18 cellular contexts compared by ENCODE assay signal in genomic region chr9:31776471-31776870, GRCh38.
DNase-seq lines count a peak whose midpoint lies in the region; ATAC-seq and TF ChIP-seq lines count a peak whose summit lies in the region.
"Had no signal": no experiment of that assay in that cellular context is flagged by ENCODE, and none has a peak within 500 bp of the region (broad histone marks: within the 10 kb centered on the region; RNA-seq: fewer than 3 reads in every experiment).

No MANE protein-coding gene starts in this region.

- dilution Hi-C loops in mammary epithelial cell (cut with HindIII; ENCODE audit: low sequenced_read_pairs), result no loop called here

- H3K27me3 ChIP-seq in mammary epithelial cell (ENCODE audit: insufficient read depth, low read length) (no peaks in the 10 kb centered on the region), colonic mucosa (no peaks in the 10 kb centered on the region)
- H3K27me3 ChIP-seq: body of pancreas, spleen had no signal

- peaks cover 34% of the 10 kb centered on the region for H3K9me3 Mint-ChIP-seq in endothelial cell (ENCODE audit: unreplicated experiment)

- in situ Hi-C loops in mammary epithelial cell (cut with MboI; ENCODE audit: low sequenced_read_pairs in 2 of 2), result no loop called here

- H3K36me3 ChIP-seq in mammary epithelial cell (ENCODE audit: insufficient read depth, low read length) (no peaks in the 10 kb centered on the region), colonic mucosa (no peaks in the 10 kb centered on the region)
- H3K36me3 ChIP-seq: spleen had no signal

- CTCF ChIA-PET in mammary epithelial cell (lab: Charles Lee; ENCODE audit: low non-redundant PET), result no interaction called here

- H3K9ac ChIP-seq in mammary epithelial cell (ENCODE audit: insufficient read depth, low read length) (no peak overlapping the region), colonic mucosa (ENCODE audit: low read depth in 2 of 2, low read length in 2 of 2) (no peak overlapping the region)

- TF ChIP-seq CTCF in 22Rv1 (IDR thresholded peaks at IDR 0.05), result no peak
- no peak for TF ChIP-seq CTCF in mammary epithelial cell (conservative IDR thresholded peaks at IDR 0.05 in 1 of 2, IDR thresholded peaks at IDR 0.05 in 1 of 2; ENCODE audit: extremely low read depth in 1 of 2, insufficient read depth in 1 of 2, low read depth in 1 of 2, low read length in 2 of 2)
- TF ChIP-seq CTCF in colonic mucosa (IDR thresholded peaks at IDR 0.05), result no peak
- no peak for TF ChIP-seq CTCF in endothelial cell (IDR thresholded peaks at IDR 0.05; ENCODE audit: unreplicated experiment)

- no peak for ATAC-seq in HG03097 (IDR thresholded peaks at IDR 0.05; ENCODE audit: low FRiP score, unreplicated experiment)
- ATAC-seq: activated T-helper 17 cell treated with anti-CD3 and anti-CD28 coated beads, Interleukin-2, amount 50 U/mL, for 72 hours; body of pancreas had no signal

- WGBS in mammary epithelial cell (ENCODE audit: low coverage, missing lambda C conversion rate), result 32% methylated on average over 3 of the region's 3 CpGs

- no peaks in the 10 kb centered on the region for H4K20me1 ChIP-seq in mammary epithelial cell (ENCODE audit: insufficient read depth, low read length)

- BruUV-seq in mammary epithelial cell (replicated peaks; lab: Mats Ljungman, UMichigan), result no TSS peak

- peak overlapping the region; percentile 46 for H3K27ac ChIP-seq in 22Rv1
- no peak overlapping the region for H3K27ac ChIP-seq in mammary epithelial cell (ENCODE audit: insufficient read depth, low read depth, low read length)
- H3K27ac ChIP-seq in colonic mucosa, result no peak overlapping the region
- H3K27ac ChIP-seq: body of pancreas, spleen had no signal

- no peak overlapping the region for H2AFZ ChIP-seq in mammary epithelial cell (ENCODE audit: low read depth, low read length)

- H3K4me1 ChIP-seq in mammary epithelial cell (ENCODE audit: insufficient read depth, low read length) (no peaks in the 10 kb centered on the region), colonic mucosa (no peaks in the 10 kb centered on the region)
- H3K4me1 ChIP-seq: body of pancreas, spleen had no signal

- peak; percentile 95 for DNase-seq in NCI-H1092 (lab: John Stamatoyannopoulos, UW)
- DNase-seq in NCI-H345 (lab: John Stamatoyannopoulos, UW), result peak; percentile 98
- DNase-seq in mammary epithelial cell, result peak; percentile 26
- DNase-seq in colonic mucosa, result no peak
- no peak for DNase-seq in endothelial cell (ENCODE audit: low spot score)
- DNase-seq in SW 1271 (lab: John Stamatoyannopoulos, UW), result no peak
- DNase-seq: activated CD4-positive, alpha-beta memory T cell treated with anti-CD3 and anti-CD28 coated beads for 36 hours; effector CD4-positive, alpha-beta T cell; foreskin melanocyte; GOT3; immature natural killer cell; NCI-H526 treated with DMSO at 0.1 percent for 48 hours; spleen; T-helper 9 cell had no signal

- H3K9me3 ChIP-seq in mammary epithelial cell (replicated peaks; ENCODE audit: insufficient read depth, low read length), result no peaks in the 10 kb centered on the region
- no peaks in the 10 kb centered on the region for H3K9me3 ChIP-seq in colonic mucosa

- no peak overlapping the region for H3K4me3 Mint-ChIP-seq in endothelial cell (ENCODE audit: unreplicated experiment)
- H3K4me3 Mint-ChIP-seq: activated CD4-positive, alpha-beta memory T cell treated with anti-CD3 and anti-CD28 coated beads for 36 hours; activated T-helper 17 cell treated with anti-CD3 and anti-CD28 coated beads, Interleukin-2, amount 50 U/mL, for 72 hours; immature natural killer cell had no signal

- H3K27me3 Mint-ChIP-seq in endothelial cell (ENCODE audit: unreplicated experiment), result peaks cover 2% of the 10 kb centered on the region
- H3K27me3 Mint-ChIP-seq: activated CD4-positive, alpha-beta memory T cell treated with anti-CD3 and anti-CD28 coated beads for 36 hours had no signal

- H3K36me3 Mint-ChIP-seq in endothelial cell (ENCODE audit: low read depth, unreplicated experiment), result peaks cover 31% of the 10 kb centered on the region

- H3K79me2 ChIP-seq in mammary epithelial cell (ENCODE audit: insufficient read depth, low read length), result no peaks in the 10 kb centered on the region

- no peaks in the 10 kb centered on the region for H3K4me1 Mint-ChIP-seq in endothelial cell (ENCODE audit: unreplicated experiment)
- H3K4me1 Mint-ChIP-seq: activated T-helper 17 cell treated with anti-CD3 and anti-CD28 coated beads, Interleukin-2, amount 50 U/mL, for 72 hours; immature natural killer cell had no signal

- no peak overlapping the region for H3K27ac Mint-ChIP-seq in endothelial cell (ENCODE audit: unreplicated experiment)
- H3K27ac Mint-ChIP-seq: activated CD4-positive, alpha-beta memory T cell treated with anti-CD3 and anti-CD28 coated beads for 36 hours; activated T-helper 17 cell treated with anti-CD3 and anti-CD28 coated beads, Interleukin-2, amount 50 U/mL, for 72 hours; immature natural killer cell had no signal

- H3K4me3 ChIP-seq in mammary epithelial cell (replicated peaks in 1 of 3; ENCODE audit: insufficient read depth in 1 of 3, low read depth in 2 of 3, low read length in 3 of 3) (no peak overlapping the region), colonic mucosa (no peak overlapping the region)
- H3K4me3 ChIP-seq: body of pancreas, spleen had no signal

- intact Hi-C loops in mammary epithelial cell (cut with micrococcal nuclease), result no loop called here
- intact Hi-C loops in colonic mucosa (cut with DNase I), result no loop called here

- no peak overlapping the region for H3K4me2 ChIP-seq in mammary epithelial cell (ENCODE audit: insufficient read depth, low read depth, low read length)

Comparison
In these comparisons a context has a peak if more than half of its experiments do, and no peak if none do; other contexts are left out.
1. DNase-seq: peak in NCI-H1092 (single experiment), NCI-H345 (single experiment) and mammary epithelial cell (single experiment); none in colonic mucosa (single experiment), endothelial cell (single experiment) and SW 1271 (0 of 2).